Comparison of ENCODE assay signal across 9 cellular contexts in genomic region chr12:90854136-90854689, GRCh38.
DNase-seq lines count a peak whose midpoint lies in the region; ATAC-seq lines count a peak whose summit lies in the region.
"Had no signal": no experiment of that assay in that cellular context is flagged by ENCODE, and none has a peak within 500 bp of the region (broad histone marks: within the 10 kb centered on the region; RNA-seq: fewer than 3 reads in every experiment).

No MANE protein-coding gene starts in this region.

- no peak overlapping the region for H3K4me3 Mint-ChIP-seq in activated naive CD4-positive, alpha-beta T cell treated with anti-CD3 and anti-CD28 coated beads, Interleukin-2, amount 10 ng/mL, durations not matched to agents 7 days and 5 days
- H3K4me3 Mint-ChIP-seq in effector memory CD8-positive, alpha-beta T cell, result no peak overlapping the region
- H3K4me3 Mint-ChIP-seq: activated naive CD8-positive, alpha-beta T cell treated with anti-CD3 and anti-CD28 coated beads, Interleukin-2, amount 10 ng/mL, durations not matched to agents 7 days and 5 days had no signal

- ATAC-seq in GM19023 (IDR thresholded peaks at IDR 0.05; ENCODE audit: unreplicated experiment), result peak; percentile 60
- peak; percentile 86 for ATAC-seq in HG03354 (IDR thresholded peaks at IDR 0.05; ENCODE audit: poor library complexity, severe bottlenecking, unreplicated experiment)
- ATAC-seq in effector memory CD8-positive, alpha-beta T cell (replicated peaks), result no peak

- H3K9me3 Mint-ChIP-seq in activated naive CD4-positive, alpha-beta T cell treated with anti-CD3 and anti-CD28 coated beads, Interleukin-2, amount 10 ng/mL, durations not matched to agents 7 days and 5 days, result no peaks in the 10 kb centered on the region
- no peaks in the 10 kb centered on the region for H3K9me3 Mint-ChIP-seq in effector memory CD8-positive, alpha-beta T cell
- H3K9me3 Mint-ChIP-seq: activated naive CD8-positive, alpha-beta T cell treated with anti-CD3 and anti-CD28 coated beads, Interleukin-2, amount 10 ng/mL, durations not matched to agents 7 days and 5 days had no signal

- DNase-seq in DMS53 (lab: John Stamatoyannopoulos, UW) (peak; percentile 88), NOMO-1 treated with DMSO at 0.1 percent for 48 hours (lab: John Stamatoyannopoulos, UW; ENCODE audit: unreplicated experiment) (peak; percentile 41), dermis blood vessel endothelial cell (peak; percentile 73), midbrain (lab: John Stamatoyannopoulos, UW) (peak; percentile 25)
- DNase-seq in activated naive CD4-positive, alpha-beta T cell treated with anti-CD3 and anti-CD28 coated beads, Interleukin-2, amount 10 ng/mL, durations not matched to agents 7 days and 5 days, result no peak
- DNase-seq in effector memory CD8-positive, alpha-beta T cell, result no peak
- DNase-seq: activated naive CD8-positive, alpha-beta T cell treated with anti-CD3 and anti-CD28 coated beads, Interleukin-2, amount 10 ng/mL, durations not matched to agents 7 days and 5 days had no signal

- no peaks in the 10 kb centered on the region for H3K27me3 Mint-ChIP-seq in activated naive CD4-positive, alpha-beta T cell treated with anti-CD3 and anti-CD28 coated beads, Interleukin-2, amount 10 ng/mL, durations not matched to agents 7 days and 5 days
- H3K27me3 Mint-ChIP-seq in effector memory CD8-positive, alpha-beta T cell, result no peaks in the 10 kb centered on the region

- CTCF ChIA-PET in activated naive CD4-positive, alpha-beta T cell treated with anti-CD3 and anti-CD28 coated beads, Interleukin-2, amount 10 ng/mL, durations not matched to agents 7 days and 5 days (lab: Charles Lee), result interaction anchor here (0.8 kb wide), 2 partner anchors 10 to 12 kb away, joined by 3 read pairs; no protein-coding TSS in a partner anchor

- no peaks in the 10 kb centered on the region for H3K4me1 Mint-ChIP-seq in activated naive CD4-positive, alpha-beta T cell treated with anti-CD3 and anti-CD28 coated beads, Interleukin-2, amount 10 ng/mL, durations not matched to agents 7 days and 5 days
- no peaks in the 10 kb centered on the region for H3K4me1 Mint-ChIP-seq in effector memory CD8-positive, alpha-beta T cell (ENCODE audit: low read depth in 2 of 2)
- H3K4me1 Mint-ChIP-seq: activated naive CD8-positive, alpha-beta T cell treated with anti-CD3 and anti-CD28 coated beads, Interleukin-2, amount 10 ng/mL, durations not matched to agents 7 days and 5 days had no signal

- no peaks in the 10 kb centered on the region for H3K36me3 Mint-ChIP-seq in activated naive CD4-positive, alpha-beta T cell treated with anti-CD3 and anti-CD28 coated beads, Interleukin-2, amount 10 ng/mL, durations not matched to agents 7 days and 5 days
- H3K36me3 Mint-ChIP-seq in effector memory CD8-positive, alpha-beta T cell (ENCODE audit: insufficient read depth), result peaks cover 2% of the 10 kb centered on the region
- H3K36me3 Mint-ChIP-seq: activated naive CD8-positive, alpha-beta T cell treated with anti-CD3 and anti-CD28 coated beads, Interleukin-2, amount 10 ng/mL, durations not matched to agents 7 days and 5 days had no signal

- H3K27ac Mint-ChIP-seq in activated naive CD4-positive, alpha-beta T cell treated with anti-CD3 and anti-CD28 coated beads, Interleukin-2, amount 10 ng/mL, durations not matched to agents 7 days and 5 days, result no peak overlapping the region
- no peak overlapping the region for H3K27ac Mint-ChIP-seq in effector memory CD8-positive, alpha-beta T cell
- H3K27ac Mint-ChIP-seq: activated naive CD8-positive, alpha-beta T cell treated with anti-CD3 and anti-CD28 coated beads, Interleukin-2, amount 10 ng/mL, durations not matched to agents 7 days and 5 days had no signal

Comparison
In these comparisons a context has a peak if more than half of its experiments do, and no peak if none do; other contexts are left out.
1. DNase-seq: peak in DMS53 (single experiment), NOMO-1 treated with DMSO at 0.1 percent for 48 hours (single experiment), dermis blood vessel endothelial cell (single experiment) and midbrain (single experiment); none in activated naive CD4-positive, alpha-beta T cell treated with anti-CD3 and anti-CD28 coated beads, Interleukin-2, amount 10 ng/mL, durations not matched to agents 7 days and 5 days (single experiment) and effector memory CD8-positive, alpha-beta T cell (0 of 3).